12 cellular contexts compared by ENCODE assay signal in genomic region chr2:218221015-218221414, GRCh38. TPM values are rescaled to one million over a fixed set of nuclear protein-coding genes. Genes with fewer than 3 reads are reported as not detected.
A peak's percentile ranks its signal among the peaks of the same experiment; 100 is the strongest.
DNase-seq lines count a peak whose midpoint lies in the region; ATAC-seq and TF ChIP-seq lines count a peak whose summit lies in the region.
"Had no signal": no experiment of that assay in that cellular context is flagged by ENCODE, and none has a peak within 500 bp of the region (broad histone marks: within the 10 kb centered on the region; RNA-seq: fewer than 3 reads in every experiment).

No MANE protein-coding gene starts in this region.

- H3K27me3 ChIP-seq in CD8-positive, alpha-beta T cell (ENCODE audit: insufficient read depth, low read length), result no peaks in the 10 kb centered on the region
- H3K27me3 ChIP-seq: ascending aorta had no signal

- no peak for ATAC-seq in CD8-positive, alpha-beta T cell
- ATAC-seq in naive thymus-derived CD8-positive, alpha-beta T cell, result no peak

- H3K9me3 Mint-ChIP-seq in CD8-positive, alpha-beta T cell, result no peaks in the 10 kb centered on the region
- no peaks in the 10 kb centered on the region for H3K9me3 Mint-ChIP-seq in HFFc6
- no peaks in the 10 kb centered on the region for H3K9me3 Mint-ChIP-seq in activated T-helper 2 cell treated with anti-CD3 and anti-CD28 coated beads, Interferon-gamma antibody, Interleukin-2, Interleukin-4, amounts not matched to agents 10 μg/mL and 5 μg/mL and 100 μg/mL, durations not matched to agents 14 hours and 24 hours and 36 hours
- no peaks in the 10 kb centered on the region for H3K9me3 Mint-ChIP-seq in naive thymus-derived CD8-positive, alpha-beta T cell

- CTCF ChIA-PET in CD8-positive, alpha-beta T cell (lab: Charles Lee), result interaction anchor here (1.3 to 2.0 kb wide), 7 partner anchors 8 to 135 kb away, joined by 3 to 9 read pairs (median 3); partner anchors contain the start of gene CATIP

- intact Hi-C loops in CD8-positive, alpha-beta T cell (cut with DNase I, micrococcal nuclease), result loop anchor here (5.0 kb wide), 1 partner anchor 36 kb away; no protein-coding TSS in a partner anchor
- intact Hi-C loops in activated T-helper 2 cell treated with anti-CD3 and anti-CD28 coated beads, Interferon-gamma antibody, Interleukin-2, Interleukin-4, amounts not matched to agents 10 μg/mL and 5 μg/mL and 100 μg/mL, durations not matched to agents 14 hours and 24 hours and 36 hours (cut with micrococcal nuclease), result no loop called here

- H3K36me3 Mint-ChIP-seq in CD8-positive, alpha-beta T cell, result peaks cover 66% of the 10 kb centered on the region
- H3K36me3 Mint-ChIP-seq in HFFc6 (ENCODE audit: low read depth), result peaks cover 64% of the 10 kb centered on the region
- peaks cover 86% of the 10 kb centered on the region for H3K36me3 Mint-ChIP-seq in activated T-helper 2 cell treated with anti-CD3 and anti-CD28 coated beads, Interferon-gamma antibody, Interleukin-2, Interleukin-4, amounts not matched to agents 10 μg/mL and 5 μg/mL and 100 μg/mL, durations not matched to agents 14 hours and 24 hours and 36 hours (ENCODE audit: low read depth)
- peaks cover 5 to 57% (median 16%) of the 10 kb centered on the region in 3 donors for H3K36me3 Mint-ChIP-seq in naive thymus-derived CD8-positive, alpha-beta T cell

- peak overlapping the region; percentile 90 for H3K27ac Mint-ChIP-seq in CD8-positive, alpha-beta T cell
- H3K27ac Mint-ChIP-seq in HFFc6, result peak overlapping the region; percentile 55; the same call in 1 of the 2 replicates
- H3K27ac Mint-ChIP-seq in activated T-helper 2 cell treated with anti-CD3 and anti-CD28 coated beads, Interferon-gamma antibody, Interleukin-2, Interleukin-4, amounts not matched to agents 10 μg/mL and 5 μg/mL and 100 μg/mL, durations not matched to agents 14 hours and 24 hours and 36 hours, result peak overlapping the region; percentile 95
- H3K27ac Mint-ChIP-seq in naive thymus-derived CD8-positive, alpha-beta T cell, result peak overlapping the region; percentile 82 to 100 (median 93)

- H3K9me3 ChIP-seq in CD8-positive, alpha-beta T cell (ENCODE audit: low read length), result no peaks in the 10 kb centered on the region
- H3K9me3 ChIP-seq: ascending aorta had no signal

- peaks cover 16% of the 10 kb centered on the region for H3K36me3 ChIP-seq in CD8-positive, alpha-beta T cell (ENCODE audit: insufficient read depth, low read length)

- TF ChIP-seq CTCF in CD8-positive, alpha-beta T cell (IDR thresholded peaks at IDR 0.05), result no peak
- TF ChIP-seq CTCF in HFFc6 (IDR thresholded peaks at IDR 0.05), result no peak

- POLR2A ChIA-PET in CD8-positive, alpha-beta T cell (lab: Charles Lee), result interaction anchor here (1.3 to 7.9 kb wide), 5 partner anchors 9 to 175 kb away, joined by 3 to 94 read pairs (median 8); partner anchors contain the start of genes AAMP and PNKD
- POLR2A ChIA-PET in naive thymus-derived CD8-positive, alpha-beta T cell (lab: Charles Lee), result interaction anchor here (0.7 to 3.3 kb wide), 3 partner anchors 10 to 73 kb away, joined by 3 to 12 read pairs (median 9); no protein-coding TSS in a partner anchor

- DNase-seq in CD8-positive, alpha-beta T cell, result peak in 2 of 7 experiments; percentile 27 to 32
- DNase-seq in HFFc6 (no peak), AG20443 (ENCODE audit: low spot score) (no peak), foreskin melanocyte (no peak), RKO (ENCODE audit: low spot score) (no peak), ecto neural progenitor cell (ENCODE audit: low spot score) (no peak)
- no peak for DNase-seq in activated T-helper 2 cell treated with anti-CD3 and anti-CD28 coated beads, Interferon-gamma antibody, Interleukin-2, Interleukin-4, amounts not matched to agents 10 μg/mL and 5 μg/mL and 100 μg/mL, durations not matched to agents 14 hours and 24 hours and 36 hours (ENCODE audit: low spot score)
- peak in 1 of 10 donors; percentile 33 for DNase-seq in naive thymus-derived CD8-positive, alpha-beta T cell
- DNase-seq: kidney glomerular epithelial cell, NCI-H1048 had no signal

- H3K27me3 Mint-ChIP-seq in CD8-positive, alpha-beta T cell (ENCODE audit: low read depth), result no peaks in the 10 kb centered on the region
- H3K27me3 Mint-ChIP-seq in HFFc6 (ENCODE audit: insufficient read depth), result peaks cover 3% of the 10 kb centered on the region; the same call in 1 of the 2 replicates
- H3K27me3 Mint-ChIP-seq in activated T-helper 2 cell treated with anti-CD3 and anti-CD28 coated beads, Interferon-gamma antibody, Interleukin-2, Interleukin-4, amounts not matched to agents 10 μg/mL and 5 μg/mL and 100 μg/mL, durations not matched to agents 14 hours and 24 hours and 36 hours (ENCODE audit: low read depth), result no peaks in the 10 kb centered on the region
- no peaks in the 10 kb centered on the region for H3K27me3 Mint-ChIP-seq in naive thymus-derived CD8-positive, alpha-beta T cell

- peak overlapping the region; percentile 91 for H3K4me3 Mint-ChIP-seq in CD8-positive, alpha-beta T cell
- peak overlapping the region; percentile 93 for H3K4me3 Mint-ChIP-seq in HFFc6
- peak overlapping the region; percentile 89 for H3K4me3 Mint-ChIP-seq in activated T-helper 2 cell treated with anti-CD3 and anti-CD28 coated beads, Interferon-gamma antibody, Interleukin-2, Interleukin-4, amounts not matched to agents 10 μg/mL and 5 μg/mL and 100 μg/mL, durations not matched to agents 14 hours and 24 hours and 36 hours (ENCODE audit: low read depth)
- peak overlapping the region; percentile 76 to 99 (median 93) for H3K4me3 Mint-ChIP-seq in naive thymus-derived CD8-positive, alpha-beta T cell

- H3K4me1 ChIP-seq in CD8-positive, alpha-beta T cell (ENCODE audit: insufficient read depth, low read length), result peaks cover 78% of the 10 kb centered on the region

- peak overlapping the region; percentile 97 for H3K4me3 ChIP-seq in CD8-positive, alpha-beta T cell (ENCODE audit: low read depth, low read length)

- H3K27ac ChIP-seq in CD8-positive, alpha-beta T cell (ENCODE audit: low read depth, low read length), result peak overlapping the region; percentile 13
- H3K27ac ChIP-seq: parathyroid adenoma had no signal

- H3K4me1 Mint-ChIP-seq in CD8-positive, alpha-beta T cell (ENCODE audit: low read depth), result peaks cover 83% of the 10 kb centered on the region
- peaks cover 83% of the 10 kb centered on the region for H3K4me1 Mint-ChIP-seq in HFFc6 (ENCODE audit: low read depth)
- peaks cover 66% of the 10 kb centered on the region for H3K4me1 Mint-ChIP-seq in activated T-helper 2 cell treated with anti-CD3 and anti-CD28 coated beads, Interferon-gamma antibody, Interleukin-2, Interleukin-4, amounts not matched to agents 10 μg/mL and 5 μg/mL and 100 μg/mL, durations not matched to agents 14 hours and 24 hours and 36 hours (ENCODE audit: low read depth)
- peaks cover 42 to 84% (median 82%) of the 10 kb centered on the region in 4 donors for H3K4me1 Mint-ChIP-seq in naive thymus-derived CD8-positive, alpha-beta T cell

RNA-seq across cellular contexts. Expression of gene ARPC2, which starts 4.0 kb away (rescaled TPM):
- 100 to 1,000 TPM; 521 to 547 TPM for total RNA-seq in CD8-positive, alpha-beta T cell
- 100 to 1,000 TPM; 458 to 516 (median 500) TPM for total RNA-seq in HFFc6 (2021; fragmentation: NEBNext Ultra II Directional; extraction: Animal tissue kit (Norgen Biotek cat#: 25700))
- 639 and 643 TPM in 2 replicates for total RNA-seq in activated T-helper 2 cell treated with anti-CD3 and anti-CD28 coated beads, Interferon-gamma antibody, Interleukin-2, Interleukin-4, amounts not matched to agents 10 μg/mL and 5 μg/mL and 100 μg/mL, durations not matched to agents 14 hours and 24 hours and 36 hours
- total RNA-seq in naive thymus-derived CD8-positive, alpha-beta T cell, result 100 to 1,000 TPM; 425 to 448 TPM
- 100 to 1,000 TPM; 690 to 865 (median 728) TPM for polyA plus RNA-seq in naive thymus-derived CD8-positive, alpha-beta T cell

RNA-seq across cellular contexts. Expression of gene GPBAR1, which starts 39.8 kb away (rescaled TPM):
- total RNA-seq in CD8-positive, alpha-beta T cell, result 1 to 10 TPM; 2.2 to 2.5 TPM
- under 1 TPM in 5 of 6 experiments, not detected in 1; 0.10 to 0.17 (median 0.12) TPM for total RNA-seq in HFFc6 (2021; fragmentation: NEBNext Ultra II Directional; extraction: Animal tissue kit (Norgen Biotek cat#: 25700))
- 0.41 and 0.87 TPM in 2 replicates for total RNA-seq in activated T-helper 2 cell treated with anti-CD3 and anti-CD28 coated beads, Interferon-gamma antibody, Interleukin-2, Interleukin-4, amounts not matched to agents 10 μg/mL and 5 μg/mL and 100 μg/mL, durations not matched to agents 14 hours and 24 hours and 36 hours
- 1 to 10 TPM; 1.1 to 1.4 TPM for total RNA-seq in naive thymus-derived CD8-positive, alpha-beta T cell
- polyA plus RNA-seq in naive thymus-derived CD8-positive, alpha-beta T cell, result under 1 TPM; 0.14 to 0.41 (median 0.28) TPM
- total RNA-seq: ascending aorta had no signal

RNA-seq across cellular contexts. Expression of gene AAMP, which starts 48.9 kb away (rescaled TPM):
- 10 to 100 TPM; 44.7 to 50.4 TPM for total RNA-seq in CD8-positive, alpha-beta T cell
- total RNA-seq in HFFc6 (2021; fragmentation: NEBNext Ultra II Directional; extraction: Animal tissue kit (Norgen Biotek cat#: 25700)), result 10 to 100 TPM; 71.6 to 91.3 (median 80.4) TPM
- total RNA-seq in activated T-helper 2 cell treated with anti-CD3 and anti-CD28 coated beads, Interferon-gamma antibody, Interleukin-2, Interleukin-4, amounts not matched to agents 10 μg/mL and 5 μg/mL and 100 μg/mL, durations not matched to agents 14 hours and 24 hours and 36 hours, result 82.4 and 82.9 TPM in 2 replicates
- 10 to 100 TPM; 57.0 to 61.6 TPM for total RNA-seq in naive thymus-derived CD8-positive, alpha-beta T cell
- 10 to 100 TPM; 77.0 to 93.6 (median 89.7) TPM for polyA plus RNA-seq in naive thymus-derived CD8-positive, alpha-beta T cell

RNA-seq across cellular contexts. Expression of gene PNKD, which starts 49.3 kb away (rescaled TPM):
- total RNA-seq in CD8-positive, alpha-beta T cell, result 1 to 10 TPM; 7.1 to 7.2 TPM
- 10 to 100 TPM; 50.8 to 62.8 (median 57.7) TPM for total RNA-seq in HFFc6 (2021; fragmentation: NEBNext Ultra II Directional; extraction: Animal tissue kit (Norgen Biotek cat#: 25700))
- 19.9 and 20.8 TPM in 2 replicates for total RNA-seq in activated T-helper 2 cell treated with anti-CD3 and anti-CD28 coated beads, Interferon-gamma antibody, Interleukin-2, Interleukin-4, amounts not matched to agents 10 μg/mL and 5 μg/mL and 100 μg/mL, durations not matched to agents 14 hours and 24 hours and 36 hours
- total RNA-seq in naive thymus-derived CD8-positive, alpha-beta T cell, result 10 to 100 TPM; 33.6 to 40.5 TPM
- 100 to 1,000 TPM; 108 to 119 (median 109) TPM for polyA plus RNA-seq in naive thymus-derived CD8-positive, alpha-beta T cell

RNA-seq across cellular contexts. Expression of gene CXCR1, which starts 54.3 kb away (rescaled TPM):
- not detected for total RNA-seq in CD8-positive, alpha-beta T cell
- total RNA-seq in HFFc6 (2021; fragmentation: NEBNext Ultra II Directional; extraction: Animal tissue kit (Norgen Biotek cat#: 25700)), result not detected
- total RNA-seq in activated T-helper 2 cell treated with anti-CD3 and anti-CD28 coated beads, Interferon-gamma antibody, Interleukin-2, Interleukin-4, amounts not matched to agents 10 μg/mL and 5 μg/mL and 100 μg/mL, durations not matched to agents 14 hours and 24 hours and 36 hours, result not detected in 2 replicates
- total RNA-seq in naive thymus-derived CD8-positive, alpha-beta T cell, result not detected
- under 1 TPM in 1 of 3 donors, not detected in 2; 0.39 TPM for polyA plus RNA-seq in naive thymus-derived CD8-positive, alpha-beta T cell
- total RNA-seq: ascending aorta had no signal
